In the genomic region with DNA sequence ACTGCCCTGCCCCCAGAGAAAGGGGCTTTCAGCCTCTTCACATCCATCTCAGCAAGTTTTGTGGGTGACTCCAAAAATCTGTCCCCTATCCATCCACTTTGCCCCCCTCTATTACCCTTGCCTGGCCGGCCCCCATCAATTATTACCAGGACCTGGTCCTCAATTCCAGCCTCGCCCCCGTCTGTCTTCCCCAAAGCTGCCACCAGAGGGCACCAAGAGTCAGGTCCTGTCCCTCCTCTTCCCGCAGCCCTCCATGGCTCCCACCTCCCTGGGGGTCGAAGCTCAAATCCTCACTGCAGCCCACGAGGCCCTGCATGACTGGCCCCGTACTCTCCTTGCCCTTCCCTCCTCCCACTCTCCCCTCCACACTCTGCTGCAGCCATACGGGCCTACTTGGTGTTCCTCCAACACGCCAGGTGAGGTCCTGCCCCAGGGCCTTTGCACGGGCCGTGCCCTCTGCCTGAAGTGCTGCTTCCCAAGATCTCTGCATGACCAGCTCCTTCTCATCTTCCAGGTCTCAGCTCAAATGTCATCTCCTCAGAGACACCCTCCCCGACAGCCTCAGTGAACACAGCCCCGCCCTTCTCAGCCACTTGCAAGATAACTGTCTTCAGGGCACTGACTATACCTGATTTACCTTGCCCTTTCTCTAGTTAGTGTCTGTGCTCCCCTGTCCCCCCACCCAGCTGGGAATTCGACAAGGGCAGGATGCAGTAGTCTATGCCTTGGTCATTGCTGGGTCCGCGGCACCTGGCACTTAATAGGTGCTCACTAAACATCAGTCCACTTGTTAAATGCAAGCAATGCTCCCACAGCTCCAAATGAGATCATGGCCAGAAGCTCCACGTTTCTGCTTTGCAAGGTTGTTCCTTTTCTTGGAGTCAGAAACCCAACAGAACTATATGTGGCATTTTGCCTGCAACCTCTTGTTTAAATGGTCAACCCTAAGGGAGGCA, we compare ENCODE assay signal across 1 cellular context.
A peak's percentile ranks its signal among the peaks of the same experiment; 100 is the strongest.
TF ChIP-seq lines count a peak whose summit lies in the region.

No MANE protein-coding gene starts in this region.

TF ChIP-seq in HepG2, 621 proteins besides CTCF, POLR2A, EP300 and RAD21 (continued from another document and continues in another):
- TF ChIP-seq, protein P1, sequence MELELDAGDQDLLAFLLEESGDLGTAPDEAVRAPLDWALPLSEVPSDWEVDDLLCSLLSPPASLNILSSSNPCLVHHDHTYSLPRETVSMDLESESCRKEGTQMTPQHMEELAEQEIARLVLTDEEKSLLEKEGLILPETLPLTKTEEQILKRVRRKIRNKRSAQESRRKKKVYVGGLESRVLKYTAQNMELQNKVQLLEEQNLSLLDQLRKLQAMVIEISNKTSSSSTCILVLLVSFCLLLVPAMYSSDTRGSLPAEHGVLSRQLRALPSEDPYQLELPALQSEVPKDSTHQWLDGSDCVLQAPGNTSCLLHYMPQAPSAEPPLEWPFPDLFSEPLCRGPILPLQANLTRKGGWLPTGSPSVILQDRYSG (CRISPR knock-in tag; IDR thresholded peaks at IDR 0.05): no peak
- TF ChIP-seq KLF9 (CRISPR knock-in tag; IDR thresholded peaks at IDR 0.05; ENCODE audit: low read depth): no peak
- TF ChIP-seq, protein P2, sequence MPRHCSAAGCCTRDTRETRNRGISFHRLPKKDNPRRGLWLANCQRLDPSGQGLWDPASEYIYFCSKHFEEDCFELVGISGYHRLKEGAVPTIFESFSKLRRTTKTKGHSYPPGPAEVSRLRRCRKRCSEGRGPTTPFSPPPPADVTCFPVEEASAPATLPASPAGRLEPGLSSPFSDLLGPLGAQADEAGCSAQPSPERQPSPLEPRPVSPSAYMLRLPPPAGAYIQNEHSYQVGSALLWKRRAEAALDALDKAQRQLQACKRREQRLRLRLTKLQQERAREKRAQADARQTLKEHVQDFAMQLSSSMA (CRISPR knock-in tag; IDR thresholded peaks at IDR 0.05): no peak
- TF ChIP-seq, protein P3, sequence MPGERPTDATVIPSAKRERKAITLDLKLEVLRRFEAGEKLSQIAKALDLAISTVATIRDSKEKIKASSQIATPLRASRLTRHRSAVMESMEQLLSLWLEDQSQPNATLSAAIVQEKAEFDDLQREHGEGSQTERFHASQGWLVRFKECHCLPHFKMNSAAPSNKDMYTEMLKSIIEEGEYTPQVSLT (CRISPR knock-in tag; IDR thresholded peaks at IDR 0.05; ENCODE audit: borderline replicate concordance, low read depth): no peak
- TF ChIP-seq SP1 (IDR thresholded peaks at IDR 0.05): no peak
- TF ChIP-seq SP1 (CRISPR knock-in tag; IDR thresholded peaks at IDR 0.05): 0 out of 2 replicates have a peak, but pooled peaks have one; percentile 36
- TF ChIP-seq SOX13 (IDR thresholded peaks at IDR 0.05): no peak
- no peak for TF ChIP-seq SOX13 (CRISPR knock-in tag; conservative IDR thresholded peaks at IDR 0.05 in 1 of 2, IDR thresholded peaks at IDR 0.05 in 1 of 2)
- TF ChIP-seq, protein P4, sequence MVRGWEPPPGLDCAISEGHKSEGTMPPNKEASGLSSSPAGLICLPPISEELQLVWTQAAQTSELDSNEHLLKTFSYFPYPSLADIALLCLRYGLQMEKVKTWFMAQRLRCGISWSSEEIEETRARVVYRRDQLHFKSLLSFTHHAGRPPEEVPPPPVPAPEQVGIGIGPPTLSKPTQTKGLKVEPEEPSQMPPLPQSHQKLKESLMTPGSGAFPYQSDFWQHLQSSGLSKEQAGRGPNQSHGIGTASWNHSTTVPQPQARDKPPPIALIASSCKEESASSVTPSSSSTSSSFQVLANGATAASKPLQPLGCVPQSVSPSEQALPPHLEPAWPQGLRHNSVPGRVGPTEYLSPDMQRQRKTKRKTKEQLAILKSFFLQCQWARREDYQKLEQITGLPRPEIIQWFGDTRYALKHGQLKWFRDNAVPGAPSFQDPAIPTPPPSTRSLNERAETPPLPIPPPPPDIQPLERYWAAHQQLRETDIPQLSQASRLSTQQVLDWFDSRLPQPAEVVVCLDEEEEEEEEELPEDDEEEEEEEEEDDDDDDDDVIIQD (CRISPR knock-in tag; IDR thresholded peaks at IDR 0.05; ENCODE audit: low read depth): no peak
- no peak for TF ChIP-seq NPAS2 (CRISPR knock-in tag; IDR thresholded peaks at IDR 0.05; ENCODE audit: borderline replicate concordance)
- peak; percentile 7; the same call in 1 of the 2 replicates for TF ChIP-seq ZFY (CRISPR knock-in tag; IDR thresholded peaks at IDR 0.05)
- no peak for TF ChIP-seq ZNF737 (CRISPR knock-in tag; IDR thresholded peaks at IDR 0.05; ENCODE audit: borderline replicate concordance)
- TF ChIP-seq, protein P5, sequence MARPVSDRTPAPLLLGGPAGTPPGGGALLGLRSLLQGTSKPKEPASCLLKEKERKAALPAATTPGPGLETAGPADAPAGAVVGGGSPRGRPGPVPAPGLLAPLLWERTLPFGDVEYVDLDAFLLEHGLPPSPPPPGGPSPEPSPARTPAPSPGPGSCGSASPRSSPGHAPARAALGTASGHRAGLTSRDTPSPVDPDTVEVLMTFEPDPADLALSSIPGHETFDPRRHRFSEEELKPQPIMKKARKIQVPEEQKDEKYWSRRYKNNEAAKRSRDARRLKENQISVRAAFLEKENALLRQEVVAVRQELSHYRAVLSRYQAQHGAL (CRISPR knock-in tag; IDR thresholded peaks at IDR 0.05; ENCODE audit: not compliant biosample characterization): no peak
- TF ChIP-seq MZF1 (CRISPR knock-in tag; IDR thresholded peaks at IDR 0.05; ENCODE audit: borderline replicate concordance): no peak
- no peak for TF ChIP-seq NCOA5 (CRISPR knock-in tag; IDR thresholded peaks at IDR 0.05)
- TF ChIP-seq FOSL1 (CRISPR knock-in tag; IDR thresholded peaks at IDR 0.05; ENCODE audit: borderline replicate concordance): no peak
- peak; percentile 30 for TF ChIP-seq ASH2L (IDR thresholded peaks at IDR 0.05; ENCODE audit: insufficient read length, low read depth, low read length)
- TF ChIP-seq, protein P6, sequence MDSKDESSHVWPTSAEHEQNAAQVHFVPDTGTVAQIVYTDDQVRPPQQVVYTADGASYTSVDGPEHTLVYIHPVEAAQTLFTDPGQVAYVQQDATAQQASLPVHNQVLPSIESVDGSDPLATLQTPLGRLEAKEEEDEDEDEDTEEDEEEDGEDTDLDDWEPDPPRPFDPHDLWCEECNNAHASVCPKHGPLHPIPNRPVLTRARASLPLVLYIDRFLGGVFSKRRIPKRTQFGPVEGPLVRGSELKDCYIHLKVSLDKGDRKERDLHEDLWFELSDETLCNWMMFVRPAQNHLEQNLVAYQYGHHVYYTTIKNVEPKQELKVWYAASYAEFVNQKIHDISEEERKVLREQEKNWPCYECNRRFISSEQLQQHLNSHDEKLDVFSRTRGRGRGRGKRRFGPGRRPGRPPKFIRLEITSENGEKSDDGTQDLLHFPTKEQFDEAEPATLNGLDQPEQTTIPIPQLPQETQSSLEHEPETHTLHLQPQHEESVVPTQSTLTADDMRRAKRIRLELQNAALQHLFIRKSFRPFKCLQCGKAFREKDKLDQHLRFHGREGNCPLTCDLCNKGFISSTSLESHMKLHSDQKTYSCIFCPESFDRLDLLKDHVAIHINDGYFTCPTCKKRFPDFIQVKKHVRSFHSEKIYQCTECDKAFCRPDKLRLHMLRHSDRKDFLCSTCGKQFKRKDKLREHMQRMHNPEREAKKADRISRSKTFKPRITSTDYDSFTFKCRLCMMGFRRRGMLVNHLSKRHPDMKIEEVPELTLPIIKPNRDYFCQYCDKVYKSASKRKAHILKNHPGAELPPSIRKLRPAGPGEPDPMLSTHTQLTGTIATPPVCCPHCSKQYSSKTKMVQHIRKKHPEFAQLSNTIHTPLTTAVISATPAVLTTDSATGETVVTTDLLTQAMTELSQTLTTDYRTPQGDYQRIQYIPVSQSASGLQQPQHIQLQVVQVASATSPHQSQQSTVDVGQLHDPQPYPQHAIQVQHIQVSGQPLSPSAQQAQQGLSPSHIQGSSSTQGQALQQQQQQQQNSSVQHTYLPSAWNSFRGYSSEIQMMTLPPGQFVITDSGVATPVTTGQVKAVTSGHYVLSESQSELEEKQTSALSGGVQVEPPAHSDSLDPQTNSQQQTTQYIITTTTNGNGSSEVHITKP (CRISPR knock-in tag; IDR thresholded peaks at IDR 0.05; ENCODE audit: low read depth): no peak
- TF ChIP-seq MYNN (CRISPR knock-in tag; IDR thresholded peaks at IDR 0.05; ENCODE audit: low read depth): no peak
- no peak for TF ChIP-seq MAF1 (CRISPR knock-in tag; IDR thresholded peaks at IDR 0.05; ENCODE audit: borderline replicate concordance)
- TF ChIP-seq CHCHD3 (CRISPR knock-in tag; IDR thresholded peaks at IDR 0.05): no peak
- TF ChIP-seq PHF5A (CRISPR knock-in tag; IDR thresholded peaks at IDR 0.05; ENCODE audit: low read depth, unreplicated experiment): no peak
- no peak for TF ChIP-seq ZNF614 (CRISPR knock-in tag; IDR thresholded peaks at IDR 0.05; ENCODE audit: borderline replicate concordance)
- TF ChIP-seq ZNF790 (CRISPR knock-in tag; IDR thresholded peaks at IDR 0.05; ENCODE audit: borderline replicate concordance): no peak
- 0 out of 2 replicates have a peak, but pooled peaks have one; percentile 14 for TF ChIP-seq RCOR2 (CRISPR knock-in tag; IDR thresholded peaks at IDR 0.05)
- no peak for TF ChIP-seq SPEN (CRISPR knock-in tag; IDR thresholded peaks at IDR 0.05; ENCODE audit: low read depth)
- no peak for TF ChIP-seq TCF12 (IDR thresholded peaks at IDR 0.05)
- TF ChIP-seq TCF12 (CRISPR knock-in tag; IDR thresholded peaks at IDR 0.05): no peak
- TF ChIP-seq, protein P7, sequence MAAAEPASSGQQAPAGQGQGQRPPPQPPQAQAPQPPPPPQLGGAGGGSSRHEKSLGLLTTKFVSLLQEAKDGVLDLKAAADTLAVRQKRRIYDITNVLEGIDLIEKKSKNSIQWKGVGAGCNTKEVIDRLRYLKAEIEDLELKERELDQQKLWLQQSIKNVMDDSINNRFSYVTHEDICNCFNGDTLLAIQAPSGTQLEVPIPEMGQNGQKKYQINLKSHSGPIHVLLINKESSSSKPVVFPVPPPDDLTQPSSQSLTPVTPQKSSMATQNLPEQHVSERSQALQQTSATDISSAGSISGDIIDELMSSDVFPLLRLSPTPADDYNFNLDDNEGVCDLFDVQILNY (CRISPR knock-in tag; conservative IDR thresholded peaks at IDR 0.05): no peak
- TF ChIP-seq, protein P8, sequence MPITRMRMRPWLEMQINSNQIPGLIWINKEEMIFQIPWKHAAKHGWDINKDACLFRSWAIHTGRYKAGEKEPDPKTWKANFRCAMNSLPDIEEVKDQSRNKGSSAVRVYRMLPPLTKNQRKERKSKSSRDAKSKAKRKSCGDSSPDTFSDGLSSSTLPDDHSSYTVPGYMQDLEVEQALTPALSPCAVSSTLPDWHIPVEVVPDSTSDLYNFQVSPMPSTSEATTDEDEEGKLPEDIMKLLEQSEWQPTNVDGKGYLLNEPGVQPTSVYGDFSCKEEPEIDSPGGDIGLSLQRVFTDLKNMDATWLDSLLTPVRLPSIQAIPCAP (CRISPR knock-in tag; IDR thresholded peaks at IDR 0.05; ENCODE audit: low read depth): no peak
- no peak for TF ChIP-seq IRF2 (CRISPR knock-in tag; IDR thresholded peaks at IDR 0.05)
- TF ChIP-seq, protein P9, sequence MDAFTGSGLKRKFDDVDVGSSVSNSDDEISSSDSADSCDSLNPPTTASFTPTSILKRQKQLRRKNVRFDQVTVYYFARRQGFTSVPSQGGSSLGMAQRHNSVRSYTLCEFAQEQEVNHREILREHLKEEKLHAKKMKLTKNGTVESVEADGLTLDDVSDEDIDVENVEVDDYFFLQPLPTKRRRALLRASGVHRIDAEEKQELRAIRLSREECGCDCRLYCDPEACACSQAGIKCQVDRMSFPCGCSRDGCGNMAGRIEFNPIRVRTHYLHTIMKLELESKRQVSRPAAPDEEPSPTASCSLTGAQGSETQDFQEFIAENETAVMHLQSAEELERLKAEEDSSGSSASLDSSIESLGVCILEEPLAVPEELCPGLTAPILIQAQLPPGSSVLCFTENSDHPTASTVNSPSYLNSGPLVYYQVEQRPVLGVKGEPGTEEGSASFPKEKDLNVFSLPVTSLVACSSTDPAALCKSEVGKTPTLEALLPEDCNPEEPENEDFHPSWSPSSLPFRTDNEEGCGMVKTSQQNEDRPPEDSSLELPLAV (CRISPR knock-in tag; conservative IDR thresholded peaks at IDR 0.05; ENCODE audit: low read depth): no peak
- TF ChIP-seq, protein P10, sequence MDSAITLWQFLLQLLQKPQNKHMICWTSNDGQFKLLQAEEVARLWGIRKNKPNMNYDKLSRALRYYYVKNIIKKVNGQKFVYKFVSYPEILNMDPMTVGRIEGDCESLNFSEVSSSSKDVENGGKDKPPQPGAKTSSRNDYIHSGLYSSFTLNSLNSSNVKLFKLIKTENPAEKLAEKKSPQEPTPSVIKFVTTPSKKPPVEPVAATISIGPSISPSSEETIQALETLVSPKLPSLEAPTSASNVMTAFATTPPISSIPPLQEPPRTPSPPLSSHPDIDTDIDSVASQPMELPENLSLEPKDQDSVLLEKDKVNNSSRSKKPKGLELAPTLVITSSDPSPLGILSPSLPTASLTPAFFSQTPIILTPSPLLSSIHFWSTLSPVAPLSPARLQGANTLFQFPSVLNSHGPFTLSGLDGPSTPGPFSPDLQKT (CRISPR knock-in tag; IDR thresholded peaks at IDR 0.05; ENCODE audit: borderline replicate concordance): no peak
- TF ChIP-seq SRSF9 (IDR thresholded peaks at IDR 0.05; ENCODE audit: borderline replicate concordance, insufficient read depth, low read depth, low read length, poor library complexity, severe bottlenecking): no peak
- TF ChIP-seq PLRG1 (conservative IDR thresholded peaks at IDR 0.05): no peak
- TF ChIP-seq SMARCE1 (IDR thresholded peaks at IDR 0.05; ENCODE audit: borderline replicate concordance): no peak
- TF ChIP-seq, protein P11, sequence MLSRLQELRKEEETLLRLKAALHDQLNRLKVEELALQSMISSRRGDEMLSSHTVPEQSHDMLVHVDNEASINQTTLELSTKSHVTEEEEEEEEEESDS (CRISPR knock-in tag; IDR thresholded peaks at IDR 0.05; ENCODE audit: borderline replicate concordance): no peak
- no peak; the same call in 1 of the 2 replicates for TF ChIP-seq HDAC1 (CRISPR knock-in tag; IDR thresholded peaks at IDR 0.05)
- no peak for TF ChIP-seq ZNF572 (CRISPR knock-in tag; IDR thresholded peaks at IDR 0.05)
- no peak for TF ChIP-seq NBN (conservative IDR thresholded peaks at IDR 0.05)
- 0 out of 2 replicates have a peak, but pooled peaks have one; percentile 25 for TF ChIP-seq ZFX (CRISPR knock-in tag; IDR thresholded peaks at IDR 0.05; ENCODE audit: low read depth)
- TF ChIP-seq MEIS1 (CRISPR knock-in tag; IDR thresholded peaks at IDR 0.05; ENCODE audit: borderline replicate concordance): peak; percentile 54; the same call in 1 of the 2 replicates
